ENCODE assay signal across 8 cellular contexts in genomic region chr13:26253262-26253786, GRCh38. TPM values are rescaled to one million over a fixed set of nuclear protein-coding genes. Genes with fewer than 3 reads are reported as not detected.
DNase-seq lines count a peak whose midpoint lies in the region; ATAC-seq and TF ChIP-seq lines count a peak whose summit lies in the region.

No MANE protein-coding gene starts in this region.

- CTCF ChIA-PET in Calu3 (lab: Charles Lee): no interaction called here

- H3K27me3 ChIP-seq in ovary: no peaks in the 10 kb centered on the region

- no peak for TF ChIP-seq POLR2A in ovary (IDR thresholded peaks at IDR 0.05)

- H3K4me3 ChIP-seq in ovary: peak overlapping the region; percentile 96

- H3K27me3 Mint-ChIP-seq in Calu3 (ENCODE audit: unreplicated experiment) (no peaks in the 10 kb centered on the region), endothelial cell (ENCODE audit: unreplicated experiment) (peaks cover 1% of the 10 kb centered on the region)

- peak overlapping the region in 1 of 2 donors; percentile 92 for H3K27ac ChIP-seq in ovary

- H3K9me3 ChIP-seq in ovary: no peaks in the 10 kb centered on the region

- 38 to 42% (median 38%) methylated on average over 9 of the region's 9 CpGs for WGBS in ovary, 3 donors

- H3K36me3 ChIP-seq in ovary: no peaks in the 10 kb centered on the region

- no TSS peak for BruUV-seq in Calu3 (replicated peaks; lab: Mats Ljungman, UMichigan)

- peaks cover 25% of the 10 kb centered on the region for H3K36me3 Mint-ChIP-seq in Calu3 (ENCODE audit: insufficient read depth, unreplicated experiment)
- no peaks in the 10 kb centered on the region for H3K36me3 Mint-ChIP-seq in endothelial cell (ENCODE audit: low read depth, unreplicated experiment)

- no peak for DNase-seq in Calu3
- peak; percentile 19 for DNase-seq in OCI-M1 (lab: John Stamatoyannopoulos, UW)
- no peak for DNase-seq in endothelial cell (ENCODE audit: low spot score)
- peak in 2 of 5 donors; percentile 16 to 24 for DNase-seq in ovary
- DNase-seq in NCI-H446 treated with DMSO at 0.1 percent for 48 hours (lab: John Stamatoyannopoulos, UW): no peak
- DNase-seq in mesenteric fat pad (ENCODE audit: low spot score): no peak
- no peak for DNase-seq in germinal center (ENCODE audit: low spot score)

- TF ChIP-seq CTCF in Calu3 (IDR thresholded peaks at IDR 0.05; ENCODE audit: unreplicated experiment) (no peak), endothelial cell (IDR thresholded peaks at IDR 0.05; ENCODE audit: unreplicated experiment) (no peak), ovary (IDR thresholded peaks at IDR 0.05) (no peak)

- no peaks in the 10 kb centered on the region for H3K9me3 Mint-ChIP-seq in Calu3 (ENCODE audit: low read depth, unreplicated experiment)
- no peaks in the 10 kb centered on the region for H3K9me3 Mint-ChIP-seq in endothelial cell (ENCODE audit: unreplicated experiment)

- no peak for TF ChIP-seq EP300 in ovary (IDR thresholded peaks at IDR 0.05)

- H3K27ac Mint-ChIP-seq in Calu3 (ENCODE audit: unreplicated experiment) (peak overlapping the region; percentile 86), endothelial cell (ENCODE audit: unreplicated experiment) (peak overlapping the region; percentile 0)

- H3K4me1 Mint-ChIP-seq in Calu3 (ENCODE audit: low read depth, unreplicated experiment) (peaks cover 11% of the 10 kb centered on the region), endothelial cell (ENCODE audit: unreplicated experiment) (peaks cover 19% of the 10 kb centered on the region)

- H3K4me3 Mint-ChIP-seq in Calu3 (ENCODE audit: low read depth, unreplicated experiment) (peak overlapping the region; percentile 99), endothelial cell (ENCODE audit: unreplicated experiment) (peak overlapping the region; percentile 97)

- intact Hi-C loops in Calu3 (cut with micrococcal nuclease; ENCODE audit: unreplicated experiment) (no loop called here), ovary (cut with DNase I) (loop anchor here in 1 of 4 donors (5.0 kb wide), 1 partner anchor 51 kb away; no protein-coding TSS in a partner anchor)

- no peak for ATAC-seq in GM18868 (IDR thresholded peaks at IDR 0.05; ENCODE audit: unreplicated experiment)

- no peaks in the 10 kb centered on the region for H3K4me1 ChIP-seq in ovary (ENCODE audit: insufficient read depth)

RNA-seq across cellular contexts. Expression of gene CDK8, which starts 0.6 kb away (rescaled TPM):
- 8.8 and 9.4 TPM in 2 replicates for total RNA-seq in Calu3 (2022)
- total RNA-seq in endothelial cell (ENCODE audit: unreplicated experiment): 18.1 TPM
- 1 to 10 TPM; 6.7 to 9.2 (median 8.3) TPM for total RNA-seq in ovary
- 10 to 100 TPM in 1 of 2 donors, 1 to 10 TPM in 1; 5.2 to 11.6 TPM for polyA plus RNA-seq in ovary
- total RNA-seq in mesenteric fat pad: 12.5 TPM

RNA-seq across cellular contexts. Expression of gene RNF6, which starts 31.2 kb away (rescaled TPM):
- 26.6 and 28.9 TPM in 2 replicates for total RNA-seq in Calu3 (2022)
- total RNA-seq in endothelial cell (ENCODE audit: unreplicated experiment): 20.2 TPM
- 10 to 100 TPM; 10.7 to 26.2 (median 17.7) TPM for total RNA-seq in ovary
- 10 to 100 TPM; 10.7 to 15.7 TPM for polyA plus RNA-seq in ovary
- 37.4 TPM for total RNA-seq in mesenteric fat pad
